ENCODE assay signal across 2 cellular contexts in genomic region chr10:128567561-128567960, GRCh38.
TF ChIP-seq lines count a peak whose summit lies in the region.

No MANE protein-coding gene starts in this region.

TF ChIP-seq in GM23338, 12 proteins besides CTCF, POLR2A, EP300 and RAD21 (continued from another document):
- TF ChIP-seq ZNF462 (CRISPR knock-in tag; IDR thresholded peaks at IDR 0.05) (no peak), ZNF331 (CRISPR knock-in tag; IDR thresholded peaks at IDR 0.05; ENCODE audit: low read depth) (no peak), EZH2 (IDR thresholded peaks at IDR 0.05; ENCODE audit: low read depth, unreplicated experiment) (no peak), POLR2AphosphoS5 (IDR thresholded peaks at IDR 0.05; ENCODE audit: low read depth) (no peak), REST (IDR thresholded peaks at IDR 0.05; ENCODE audit: unreplicated experiment) (no peak), ETS1 (IDR thresholded peaks at IDR 0.05) (no peak), NANOG (IDR thresholded peaks at IDR 0.05; ENCODE audit: borderline replicate concordance) (no peak), JUNB (IDR thresholded peaks at IDR 0.05; ENCODE audit: unreplicated experiment) (no peak), STAT1 (IDR thresholded peaks at IDR 0.05; ENCODE audit: unreplicated experiment) (no peak), ZNF114 (CRISPR knock-in tag; IDR thresholded peaks at IDR 0.05) (no peak)
TF ChIP-seq in GM23338: peak in this region for 0.

TF ChIP-seq in WTC11, 78 proteins besides CTCF, POLR2A, EP300 and RAD21 (continued from another document):
- TF ChIP-seq PRDM15 (CRISPR knock-in tag; IDR thresholded peaks at IDR 0.05): no peak
- TF ChIP-seq E2F1 (CRISPR knock-in tag; IDR thresholded peaks at IDR 0.05): no peak
- TF ChIP-seq TEAD4 (CRISPR knock-in tag; IDR thresholded peaks at IDR 0.05): no peak
- TF ChIP-seq MYBL2 (CRISPR knock-in tag; IDR thresholded peaks at IDR 0.05): no peak
- TF ChIP-seq ETV6 (CRISPR knock-in tag; IDR thresholded peaks at IDR 0.05): no peak
- TF ChIP-seq ZNF423 (CRISPR knock-in tag; IDR thresholded peaks at IDR 0.05): no peak
- no peak for TF ChIP-seq ZSCAN18 (CRISPR knock-in tag; IDR thresholded peaks at IDR 0.05)
- no peak for TF ChIP-seq FOXP1 (CRISPR knock-in tag; IDR thresholded peaks at IDR 0.05; ENCODE audit: borderline replicate concordance)
